ENCODE assay signal across 18 cellular contexts in the genomic region with DNA sequence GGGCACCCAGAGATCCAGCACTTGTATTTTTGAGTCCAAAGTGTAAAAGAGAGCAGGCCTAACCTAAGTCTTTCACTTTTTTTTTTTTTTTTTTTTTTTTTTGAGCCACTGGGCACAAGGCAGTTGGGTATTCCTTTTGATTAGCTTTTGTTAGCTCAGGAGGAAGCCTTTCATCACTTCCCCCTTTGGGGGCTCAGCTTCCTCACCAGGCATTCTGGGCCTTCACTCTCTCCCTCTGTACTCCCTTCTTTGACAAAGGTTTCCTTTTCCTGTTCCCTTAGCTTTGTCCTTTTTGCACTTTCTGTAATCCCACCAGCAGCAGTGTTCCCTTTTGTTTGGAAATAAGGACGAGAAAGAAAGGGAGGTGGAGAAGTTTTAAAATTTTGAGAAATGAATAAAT.
"Had no signal": no experiment of that assay in that cellular context is flagged by ENCODE, and none has a peak within 500 bp of the region (broad histone marks: within the 10 kb centered on the region; RNA-seq: fewer than 3 reads in every experiment).

No MANE protein-coding gene starts in this region.

- H3K36me3 ChIP-seq: pancreas, right lobe of liver, WERI-Rb-1 had no signal

- H3K27me3 ChIP-seq: body of pancreas, pancreas, right lobe of liver, stomach had no signal

- H3K4me3 Mint-ChIP-seq: activated naive CD8-positive, alpha-beta T cell; effector memory CD8-positive, alpha-beta T cell; immature natural killer cell had no signal

- H3K9me3 Mint-ChIP-seq: effector memory CD8-positive, alpha-beta T cell; immature natural killer cell had no signal

- DNase-seq: activated CD4-positive, alpha-beta T cell treated with anti-CD3 and anti-CD28 coated beads, Interleukin-2, amount 50 U/mL, for 4 hours; activated gamma-delta T cell; amygdala; body of pancreas; effector memory CD8-positive, alpha-beta T cell; immature natural killer cell; kidney glomerular epithelial cell; left ventricle myocardium superior; pancreas; right lobe of liver; small intestine; stimulated activated CD4-positive, alpha-beta T cell treated with anti-CD3 and anti-CD28 coated beads, Interleukin-15, amount 100 ng/mL, for 24 hours; stimulated activated CD4-positive, alpha-beta T cell treated with anti-CD3 and anti-CD28 coated beads, Interleukin-2, amount 100 ng/mL, for 48 hours; stomach; T1000; trophoblast cell; WERI-Rb-1 had no signal

- H3K9me3 ChIP-seq: body of pancreas, pancreas, right lobe of liver, stomach had no signal

- H3K4me3 ChIP-seq: body of pancreas, pancreas, right lobe of liver, stomach had no signal

- H3K27ac ChIP-seq: body of pancreas, pancreas, right lobe of liver, stomach, WERI-Rb-1 had no signal

- H3K4me1 ChIP-seq: right lobe of liver had no signal

- H3K27me3 Mint-ChIP-seq: activated naive CD8-positive, alpha-beta T cell; effector memory CD8-positive, alpha-beta T cell had no signal

- ATAC-seq: body of pancreas; effector memory CD8-positive, alpha-beta T cell; left ventricle myocardium superior; pancreas; right lobe of liver had no signal

- H3K27ac Mint-ChIP-seq: activated naive CD8-positive, alpha-beta T cell; effector memory CD8-positive, alpha-beta T cell; immature natural killer cell had no signal
